Comparison of ENCODE assay signal across 7 cellular contexts in genomic region chr22:45796009-45796408, GRCh38.
DNase-seq lines count a peak whose midpoint lies in the region; ATAC-seq, FAIRE-seq and TF ChIP-seq lines count a peak whose summit lies in the region.
"Not testable (repeated sequence)": the region's sequence is repeated elsewhere in the genome, so short reads cannot be mapped to it uniquely, and the experiment has no call there.

No MANE protein-coding gene starts in this region.

- not testable (repeated sequence) for H3K9me2 ChIP-seq in OCI-LY7 (ENCODE audit: insufficient read depth, low read length)

- H3K9ac ChIP-seq in BLaER1; HepG2 (ENCODE audit: insufficient read depth, low read depth, low read length): not testable (repeated sequence)

- H3K36me3 ChIP-seq in BLaER1 = peaks cover 68% of the 10 kb centered on the region
- H3K36me3 ChIP-seq in OCI-LY7 (ENCODE audit: insufficient read depth, low read length) = peaks cover 86% of the 10 kb centered on the region
- peaks cover 4 to 30% of the 10 kb centered on the region in 2 experiments for H3K36me3 ChIP-seq in HepG2 (replicated peaks in 1 of 2; ENCODE audit: control insufficient read depth in 1 of 2, insufficient read depth in 2 of 2, low read length in 2 of 2)

- 98% methylated on average over 9 of the region's 9 CpGs for WGBS in HepG2 (ENCODE audit: low lambda C conversion rate)

- peak overlapping the region; percentile 76 for H3K4me3 Mint-ChIP-seq in endothelial cell (ENCODE audit: unreplicated experiment)

- H3K27me3 Mint-ChIP-seq in endothelial cell (ENCODE audit: unreplicated experiment) = not testable (repeated sequence)

- peaks cover 24% of the 10 kb centered on the region for H4K20me1 ChIP-seq in BLaER1
- H4K20me1 ChIP-seq in OCI-LY7 (ENCODE audit: insufficient read depth, low read length); HepG2 (ENCODE audit: insufficient read depth, low read length): not testable (repeated sequence)

- not testable (repeated sequence) for FAIRE-seq in HepG2 (lab: Jason Lieb, UNC)

- H3K27ac ChIP-seq in BLaER1; OCI-LY7 (ENCODE audit: low read depth, low read length, poor library complexity, severe bottlenecking); HepG2 (ENCODE audit: extremely low read length, insufficient read depth, low read length): not testable (repeated sequence)

- not testable (repeated sequence) for H3K27ac Mint-ChIP-seq in endothelial cell (ENCODE audit: unreplicated experiment)

- not testable (repeated sequence) for H3K27me3 ChIP-seq in BLaER1; HepG2 (ENCODE audit: control insufficient read depth in 1 of 2, insufficient read depth in 2 of 2, low read length in 2 of 2)

- H3K4me1 ChIP-seq in BLaER1 (peaks cover 16% of the 10 kb centered on the region), HepG2 (ENCODE audit: insufficient read depth, low read length) (peaks cover 14% of the 10 kb centered on the region)
- H3K4me1 ChIP-seq in OCI-LY7 (ENCODE audit: insufficient read depth, low read length, poor library complexity, severe bottlenecking) = not testable (repeated sequence)

- TF ChIP-seq EP300 in HepG2 (IDR thresholded peaks at IDR 0.05; ENCODE audit: low read depth in 2 of 2, low read length in 2 of 2); HepG2 (CRISPR knock-in tag; IDR thresholded peaks at IDR 0.05; ENCODE audit: borderline replicate concordance): not testable (repeated sequence)

- 0 out of 2 replicates have a peak overlapping the region, but pooled peaks have one; percentile 6 for H3K4me3 ChIP-seq in BLaER1
- not testable (repeated sequence) for H3K4me3 ChIP-seq in OCI-LY7 (ENCODE audit: low read depth, low read length, poor library complexity, severe bottlenecking); HepG2 (replicated peaks in 1 of 3; ENCODE audit: insufficient read depth in 1 of 3, low read depth in 2 of 3, low read length in 3 of 3)

- not testable (repeated sequence) for H3K79me2 ChIP-seq in OCI-LY7 (ENCODE audit: insufficient read depth, low read depth, low read length); HepG2 (ENCODE audit: insufficient read depth, low read length)

- not testable (repeated sequence) for H3K4me1 Mint-ChIP-seq in endothelial cell (ENCODE audit: unreplicated experiment)

- TF ChIP-seq RAD21 in HepG2 (CRISPR knock-in tag; IDR thresholded peaks at IDR 0.05) = not testable (repeated sequence)

- in situ Hi-C loops in KBM-7 (cut with MboI; ENCODE audit: low pct_unique_long_range_greater_than_20kb, low sequenced_read_pairs); HepG2 (cut with HindIII; ENCODE audit: extremely low pct_ligation_motif_present, low pct_unique_long_range_greater_than_20kb): not testable (repeated sequence)

- CTCF ChIA-PET in OCI-LY7 (lab: Charles Lee; ENCODE audit: unreplicated experiment); HepG2 (lab: Yijun Ruan, JAX; ENCODE audit: low intra/inter-chr PET ratio, low total read pairs): not testable (repeated sequence)

- not testable (repeated sequence) for H2AFZ ChIP-seq in OCI-LY7 (ENCODE audit: low read length); HepG2 (ENCODE audit: low read length)

- peaks cover 37% of the 10 kb centered on the region for H3K36me3 Mint-ChIP-seq in endothelial cell (ENCODE audit: low read depth, unreplicated experiment)

- intact Hi-C loops in OCI-LY7 (cut with micrococcal nuclease; ENCODE audit: unreplicated experiment); HepG2 (cut with micrococcal nuclease; ENCODE audit: unreplicated experiment): not testable (repeated sequence)

- not testable (repeated sequence) for ATAC-seq in HepG2

- TF ChIP-seq POLR2A in HepG2 (IDR thresholded peaks at IDR 0.05; ENCODE audit: insufficient read depth in 1 of 2, low read depth in 2 of 2, low read length in 2 of 2) = not testable (repeated sequence)

- H3K9me3 Mint-ChIP-seq in endothelial cell (ENCODE audit: unreplicated experiment) = not testable (repeated sequence)

- not testable (repeated sequence) for BruUV-seq in OCI-LY7 (replicated peaks; lab: Mats Ljungman, UMichigan); HepG2 (replicated peaks; lab: Mats Ljungman, UMichigan)

- H3K4me2 ChIP-seq in BLaER1; OCI-LY7 (ENCODE audit: low read length); HepG2 (ENCODE audit: low read depth, low read length): not testable (repeated sequence)

- H3K9me3 ChIP-seq in BLaER1 (peaks cover 66% of the 10 kb centered on the region), OCI-LY7 (ENCODE audit: low read length) (peaks cover 51% of the 10 kb centered on the region), HepG2 (ENCODE audit: low read length) (peaks cover 17% of the 10 kb centered on the region)

- DNase-seq in ELF-1 (ENCODE audit: low read depth, low spot score) (peak; percentile 49), KBM-7 (peak; percentile 7), OCI-LY7 (ENCODE audit: low spot score) (peak; percentile 21), amniotic epithelial cell (ENCODE audit: low read depth) (peak; percentile 21)
- not testable (repeated sequence) for DNase-seq in endothelial cell (ENCODE audit: low spot score); HepG2 (ENCODE audit: low spot score)

- not testable (repeated sequence) for TF ChIP-seq CTCF in OCI-LY7 (conservative IDR thresholded peaks at IDR 0.05; ENCODE audit: low read length); endothelial cell (IDR thresholded peaks at IDR 0.05; ENCODE audit: unreplicated experiment); HepG2 (CRISPR knock-in tag; IDR thresholded peaks at IDR 0.05)

- POLR2A ChIA-PET in OCI-LY7 (lab: Charles Lee); HepG2 (lab: Yijun Ruan, JAX): not testable (repeated sequence)

TF ChIP-seq in HepG2, 621 proteins besides CTCF, POLR2A, EP300 and RAD21:
- TF ChIP-seq ZBTB33 (CRISPR knock-in tag; IDR thresholded peaks at IDR 0.05) = peak; percentile 71
TF ChIP-seq in HepG2: peak in this region for 1; not testable (repeated sequence) for 620.
